Comparison of ENCODE assay signal across 7 cellular contexts in genomic region chr15:68277131-68277604, GRCh38. TPM values are rescaled to one million over a fixed set of nuclear protein-coding genes. Genes with fewer than 3 reads are reported as not detected.
A peak's percentile ranks its signal among the peaks of the same experiment; 100 is the strongest.
DNase-seq lines count a peak whose midpoint lies in the region; ATAC-seq and TF ChIP-seq lines count a peak whose summit lies in the region.

No MANE protein-coding gene starts in this region.

- ATAC-seq in HG02610 (IDR thresholded peaks at IDR 0.05; ENCODE audit: unreplicated experiment) = peak; percentile 6
- peak; percentile 5 to 41 for ATAC-seq in lower lobe of right lung
- no peak for ATAC-seq in GM18867 (IDR thresholded peaks at IDR 0.05; ENCODE audit: unreplicated experiment)

- H3K27me3 ChIP-seq in lower lobe of right lung (ENCODE audit: low read depth) (no peaks in the 10 kb centered on the region), tibial artery (no peaks in the 10 kb centered on the region)

- DNase-seq in GDM1 (lab: John Stamatoyannopoulos, UW) (peak; percentile 78), OCI-M1 (lab: John Stamatoyannopoulos, UW) (peak; percentile 72), coronary artery (ENCODE audit: low spot score) (peak; percentile 84), lower lobe of right lung (peak; percentile 53), tibial artery (peak in 1 of 2 donors; percentile 54)

- no peaks in the 10 kb centered on the region for H3K9me3 ChIP-seq in lower lobe of right lung
- no peaks in the 10 kb centered on the region for H3K9me3 ChIP-seq in tibial artery

- TF ChIP-seq CTCF in coronary artery (IDR thresholded peaks at IDR 0.05) (no peak), lower lobe of right lung (IDR thresholded peaks at IDR 0.05) (no peak), tibial artery (IDR thresholded peaks at IDR 0.05) (no peak)

- H3K27ac ChIP-seq in coronary artery (peak overlapping the region; percentile 98 to 99), lower lobe of right lung (peak overlapping the region; percentile 98), tibial artery (peak overlapping the region; percentile 87 to 99)

- intact Hi-C loops in lower lobe of right lung (cut with DNase I) (no loop called here), tibial artery (cut with DNase I; ENCODE audit: low total_unique reads) (no loop called here)

- no peaks in the 10 kb centered on the region for H3K36me3 ChIP-seq in lower lobe of right lung
- no peaks in the 10 kb centered on the region for H3K36me3 ChIP-seq in tibial artery

- peaks cover 56% of the 10 kb centered on the region for H3K4me1 ChIP-seq in lower lobe of right lung
- H3K4me1 ChIP-seq in tibial artery = peaks cover 0 to 61% (median 45%) of the 10 kb centered on the region in 4 donors

- peak overlapping the region; percentile 87 for H3K4me3 ChIP-seq in coronary artery
- peak overlapping the region; percentile 85 for H3K4me3 ChIP-seq in lower lobe of right lung
- peak overlapping the region; percentile 68 to 82 for H3K4me3 ChIP-seq in tibial artery

RNA-seq across cellular contexts. Expression of gene FEM1B, which starts 0.4 kb away (rescaled TPM):
- total RNA-seq in lower lobe of right lung = 55.3 TPM

RNA-seq across cellular contexts. Expression of gene CLN6, which starts 47.6 kb away (rescaled TPM):
- 37.9 TPM for total RNA-seq in lower lobe of right lung
